Comparison of ENCODE assay signal across 21 cellular contexts in genomic region chrX:107396235-107396634, GRCh38. TPM values are rescaled to one million over a fixed set of nuclear protein-coding genes. Genes with fewer than 3 reads are reported as not detected.
A peak's percentile ranks its signal among the peaks of the same experiment; 100 is the strongest.
DNase-seq lines count a peak whose midpoint lies in the region; ATAC-seq, FAIRE-seq and TF ChIP-seq lines count a peak whose summit lies in the region.
"Had no signal": no experiment of that assay in that cellular context is flagged by ENCODE, and none has a peak within 500 bp of the region (broad histone marks: within the 10 kb centered on the region; RNA-seq: fewer than 3 reads in every experiment).

No MANE protein-coding gene starts in this region.

- H3K4me3 ChIP-seq in liver (ENCODE audit: low read depth in 1 of 3, low read length in 3 of 3) (no peak overlapping the region), HepG2 (replicated peaks in 1 of 3; ENCODE audit: insufficient read depth in 1 of 3, low read depth in 2 of 3, low read length in 3 of 3) (no peak overlapping the region), HCT116 (replicated peaks in 1 of 2; ENCODE audit: low read depth in 1 of 2, low read length in 2 of 2) (no peak overlapping the region)
- H3K4me3 ChIP-seq: BLaER1, HAP-1 had no signal

- H2AFZ ChIP-seq in HepG2 (ENCODE audit: low read length) (no peak overlapping the region), HCT116 (ENCODE audit: low read depth, low read length, poor library complexity, severe bottlenecking) (no peak overlapping the region)

- no peaks in the 10 kb centered on the region for H3K27me3 Mint-ChIP-seq in type B pancreatic cell
- H3K27me3 Mint-ChIP-seq: CD4-positive, CD25-positive, alpha-beta regulatory T cell had no signal

- no peaks in the 10 kb centered on the region for H3K36me3 Mint-ChIP-seq in type B pancreatic cell
- H3K36me3 Mint-ChIP-seq: CD4-positive, CD25-positive, alpha-beta regulatory T cell; CD8-positive, alpha-beta T cell had no signal

- H3K27ac ChIP-seq in liver (ENCODE audit: low read depth in 1 of 2, low read length in 2 of 2), result no peak overlapping the region
- H3K27ac ChIP-seq in HepG2 (ENCODE audit: extremely low read length, insufficient read depth, low read length), result no peak overlapping the region
- no peak overlapping the region for H3K27ac ChIP-seq in HCT116 (ENCODE audit: low read depth, low read length)
- H3K27ac ChIP-seq: BLaER1, C4-2B had no signal

- no peaks in the 10 kb centered on the region for H3K27me3 ChIP-seq in liver (ENCODE audit: control insufficient read depth in 4 of 4, insufficient read depth in 4 of 4, low read length in 3 of 4)
- no peaks in the 10 kb centered on the region for H3K27me3 ChIP-seq in HepG2 (ENCODE audit: control insufficient read depth in 1 of 2, insufficient read depth in 2 of 2, low read length in 2 of 2)
- no peaks in the 10 kb centered on the region for H3K27me3 ChIP-seq in HCT116 (ENCODE audit: insufficient read depth, low read length)

- intact Hi-C loops in HepG2 (cut with micrococcal nuclease; ENCODE audit: unreplicated experiment) (no loop called here), HCT116 (cut with micrococcal nuclease) (no loop called here)

- H3K36me3 ChIP-seq in liver (ENCODE audit: control insufficient read depth in 4 of 4, insufficient read depth in 3 of 4, low read depth in 1 of 4, low read length in 3 of 4), result no peaks in the 10 kb centered on the region
- no peaks in the 10 kb centered on the region for H3K36me3 ChIP-seq in HepG2 (replicated peaks in 1 of 2; ENCODE audit: control insufficient read depth in 1 of 2, insufficient read depth in 2 of 2, low read length in 2 of 2)
- no peaks in the 10 kb centered on the region for H3K36me3 ChIP-seq in HCT116 (ENCODE audit: control insufficient read depth in 1 of 2, insufficient read depth in 2 of 2, low read length in 2 of 2)
- H3K36me3 ChIP-seq: BLaER1, HAP-1 had no signal

- RAD21 ChIA-PET in HCT116 (lab: Charles Lee; ENCODE audit: low non-redundant PET in 1 of 2, low total read pairs in 2 of 2, uncharacterized antibody in 2 of 2, unreplicated experiment in 2 of 2), result no interaction called here

- 34% methylated on average over 1 of the region's 1 CpG for WGBS in liver
- WGBS in HepG2 (ENCODE audit: low lambda C conversion rate), result 0% methylated on average over 1 of the region's 1 CpG

- DNase-seq in HepG2 (ENCODE audit: low spot score) (no peak), HCT116 (ENCODE audit: low read depth, low spot score) (no peak), RKO (ENCODE audit: low spot score) (peak; percentile 0), type B pancreatic cell (ENCODE audit: extremely low spot score, unreplicated experiment) (no peak), NCI-H187 treated with DMSO at 0.1 percent for 48 hours (lab: John Stamatoyannopoulos, UW) (no peak), RPMI8226 (no peak), hypothalamus (lab: John Stamatoyannopoulos, UW) (no peak)
- DNase-seq: 8988T; Caco-2; CD4-positive, CD25-positive, alpha-beta regulatory T cell; CD8-positive, alpha-beta T cell; DMS153; DND-41; GOT3 had no signal

- H3K4me1 Mint-ChIP-seq in type B pancreatic cell (ENCODE audit: unreplicated experiment), result no peaks in the 10 kb centered on the region
- H3K4me1 Mint-ChIP-seq: CD4-positive, CD25-positive, alpha-beta regulatory T cell had no signal

- H3K27ac Mint-ChIP-seq in type B pancreatic cell, result peak overlapping the region; percentile 93
- H3K27ac Mint-ChIP-seq: B cell; CD4-positive, CD25-positive, alpha-beta regulatory T cell; CD8-positive, alpha-beta T cell had no signal

- TF ChIP-seq EP300 in HepG2 (IDR thresholded peaks at IDR 0.05; ENCODE audit: low read depth in 2 of 2, low read length in 2 of 2), result no peak
- TF ChIP-seq EP300 in HepG2 (CRISPR knock-in tag; IDR thresholded peaks at IDR 0.05; ENCODE audit: borderline replicate concordance), result no peak

- H4K20me1 ChIP-seq in HepG2 (ENCODE audit: insufficient read depth, low read length) (no peaks in the 10 kb centered on the region), HCT116 (ENCODE audit: insufficient read depth) (no peaks in the 10 kb centered on the region)
- H4K20me1 ChIP-seq: BLaER1 had no signal

- H3K9me3 ChIP-seq in liver (ENCODE audit: control insufficient read depth in 4 of 4, low read length in 3 of 4) (peaks cover 0 to 3% (median 0%) of the 10 kb centered on the region in 4 donors), HepG2 (ENCODE audit: low read length) (no peaks in the 10 kb centered on the region), HCT116 (ENCODE audit: control insufficient read depth in 1 of 2, insufficient read depth in 1 of 2, low read depth in 1 of 2, low read length in 2 of 2) (no peaks in the 10 kb centered on the region)
- H3K9me3 ChIP-seq: Caco-2, HAP-1 had no signal

- POLR2A ChIA-PET in HepG2 (lab: Yijun Ruan, JAX) (no interaction called here), HCT116 (lab: Charles Lee) (no interaction called here)

- H3K79me2 ChIP-seq in HepG2 (ENCODE audit: insufficient read depth, low read length), result no peaks in the 10 kb centered on the region
- no peaks in the 10 kb centered on the region for H3K79me2 ChIP-seq in HCT116 (ENCODE audit: insufficient read depth, low read length)

- no peak for TF ChIP-seq POLR2A in HepG2 (IDR thresholded peaks at IDR 0.05; ENCODE audit: insufficient read depth in 1 of 2, low read depth in 2 of 2, low read length in 2 of 2)
- TF ChIP-seq POLR2A in HCT116 (IDR thresholded peaks at IDR 0.05; ENCODE audit: borderline replicate concordance, extremely low read depth, insufficient read depth, insufficient read length), result no peak

- CTCF ChIA-PET in HepG2 (lab: Yijun Ruan, JAX; ENCODE audit: low intra/inter-chr PET ratio, low total read pairs), result no interaction called here
- CTCF ChIA-PET in HCT116 (lab: Charles Lee), result no interaction called here

- H3K4me2 ChIP-seq in HepG2 (ENCODE audit: low read depth, low read length), result no peak overlapping the region
- no peak overlapping the region for H3K4me2 ChIP-seq in HCT116 (ENCODE audit: low read length)
- H3K4me2 ChIP-seq: BLaER1 had no signal

- no peak for TF ChIP-seq CTCF in liver (IDR thresholded peaks at IDR 0.05; ENCODE audit: low read depth, low read length, missing input control)
- TF ChIP-seq CTCF in HepG2 (CRISPR knock-in tag; IDR thresholded peaks at IDR 0.05), result no peak
- no peak for TF ChIP-seq CTCF in HCT116 (IDR thresholded peaks at IDR 0.05 in 2 of 3, conservative IDR thresholded peaks at IDR 0.05 in 1 of 3; ENCODE audit: borderline replicate concordance in 1 of 3, insufficient read depth in 1 of 3, low read depth in 2 of 3, low read length in 2 of 3)
- no peak for TF ChIP-seq CTCF in type B pancreatic cell (conservative IDR thresholded peaks at IDR 0.05)

- ATAC-seq in HepG2 (no peak), HCT116 (no peak)
- ATAC-seq: CD8-positive, alpha-beta T cell had no signal

- H3K9me2 ChIP-seq in HCT116 (ENCODE audit: insufficient read depth), result no peaks in the 10 kb centered on the region

- FAIRE-seq in HepG2 (lab: Jason Lieb, UNC), result no peak
- FAIRE-seq: G401.6, H54 had no signal

- H3K9ac ChIP-seq in liver (ENCODE audit: low read depth in 1 of 2, low read length in 2 of 2), result no peak overlapping the region
- no peak overlapping the region for H3K9ac ChIP-seq in HepG2 (ENCODE audit: insufficient read depth, low read depth, low read length)
- H3K9ac ChIP-seq in HCT116 (ENCODE audit: low read length), result no peak overlapping the region
- H3K9ac ChIP-seq: BLaER1 had no signal

- in situ Hi-C loops in HepG2 (cut with HindIII; ENCODE audit: extremely low pct_ligation_motif_present, low pct_unique_long_range_greater_than_20kb), result no loop called here

- H3K4me1 ChIP-seq in liver (ENCODE audit: control insufficient read depth in 4 of 4, insufficient read depth in 4 of 4, low read length in 3 of 4), result no peaks in the 10 kb centered on the region
- no peaks in the 10 kb centered on the region for H3K4me1 ChIP-seq in HepG2 (ENCODE audit: insufficient read depth, low read length)
- H3K4me1 ChIP-seq in HCT116 (ENCODE audit: control insufficient read depth in 1 of 2, insufficient read depth in 2 of 2, low read length in 2 of 2), result no peaks in the 10 kb centered on the region
- H3K4me1 ChIP-seq: BLaER1, Caco-2, HAP-1 had no signal

- BruUV-seq in HepG2 (replicated peaks; lab: Mats Ljungman, UMichigan) (no TSS peak), HCT116 (replicated peaks; lab: Mats Ljungman, UMichigan) (no TSS peak)

- TF ChIP-seq RAD21 in liver (IDR thresholded peaks at IDR 0.05), result no peak
- TF ChIP-seq RAD21 in HepG2 (CRISPR knock-in tag; IDR thresholded peaks at IDR 0.05), result no peak
- TF ChIP-seq RAD21 in HCT116 (IDR thresholded peaks at IDR 0.05; ENCODE audit: low read depth), result no peak

- peaks cover 11% of the 10 kb centered on the region for H3K9me3 Mint-ChIP-seq in type B pancreatic cell
- H3K9me3 Mint-ChIP-seq: CD8-positive, alpha-beta T cell had no signal

- no peak overlapping the region for H3K4me3 Mint-ChIP-seq in type B pancreatic cell
- H3K4me3 Mint-ChIP-seq: B cell; CD4-positive, CD25-positive, alpha-beta regulatory T cell; CD8-positive, alpha-beta T cell had no signal

RNA-seq across cellular contexts. Expression of gene FRMPD3, which starts 53.2 kb away (rescaled TPM):
- total RNA-seq in liver (under 1 TPM in 1 of 2 donors, not detected in 1; under 0.01 TPM), HepG2 (2016; rRNA removed; fragmentation: Illumina TruSeq; extraction: Trizol) (not detected in 2 replicates), HCT116 (2021; ENCODE audit: unreplicated experiment) (0.42 TPM), type B pancreatic cell (ENCODE audit: low replicate concordance) (1.9 and 2.6 TPM in 2 replicates)
- polyA plus RNA-seq in liver (under 1 TPM in 1 of 2 donors, not detected in 1; 0.01 TPM), HepG2 (2011; rRNA removed) (not detected in 2 replicates)
- total RNA-seq in HepG2 (2016; cell fraction: cytosol; rRNA removed; fragmentation: Illumina TruSeq; extraction: Trizol; ENCODE audit: low read depth), result not detected in 2 replicates
- not detected in 2 replicates for total RNA-seq in HepG2 (2016; cell fraction: insoluble cytoplasmic fraction; rRNA removed; fragmentation: Illumina TruSeq; extraction: Trizol)
- not detected in 2 replicates for total RNA-seq in HepG2 (2016; cell fraction: membrane; rRNA removed; fragmentation: Illumina TruSeq; extraction: Trizol)
- not detected in 2 replicates for total RNA-seq in HepG2 (2016; cell fraction: nucleus; rRNA removed; fragmentation: Illumina TruSeq; extraction: Trizol)
- polyA plus RNA-seq in HepG2 (2011; cell fraction: cytosol; rRNA removed), result not detected in 2 replicates
- polyA plus RNA-seq in HepG2 (2011; cell fraction: nucleus; rRNA removed), result not detected in 2 replicates
- polyA plus RNA-seq in HepG2 (2012), result not detected in 2 replicates
- polyA plus RNA-seq in HepG2 (2016; cell fraction: cytosol; fragmentation: Illumina TruSeq; extraction: Trizol; ENCODE audit: low read depth), result not detected in 2 replicates
- not detected in 2 replicates for polyA plus RNA-seq in HepG2 (2016; cell fraction: insoluble cytoplasmic fraction; fragmentation: Illumina TruSeq; extraction: Trizol; ENCODE audit: low read depth)
- not detected in 2 replicates for polyA plus RNA-seq in HepG2 (2016; cell fraction: membrane; fragmentation: Illumina TruSeq; extraction: Trizol; ENCODE audit: low read depth)
- not detected in 2 replicates for polyA plus RNA-seq in HepG2 (2016; cell fraction: nucleus; fragmentation: Illumina TruSeq; extraction: Trizol; ENCODE audit: insufficient read depth, low read depth)
- polyA minus RNA-seq in HepG2 (2011; rRNA and poly(A)+ RNA removed; ENCODE audit: low replicate concordance), result not detected in 2 replicates
- not detected in 2 replicates for polyA minus RNA-seq in HepG2 (2011; cell fraction: cytosol; rRNA and poly(A)+ RNA removed)
- not detected in 2 replicates for polyA minus RNA-seq in HepG2 (2011; cell fraction: nucleus; rRNA and poly(A)+ RNA removed)
- polyA plus RNA-seq in HCT116 (2012), result 0.34 and 0.37 TPM in 2 replicates
- total RNA-seq: CD4-positive, CD25-positive, alpha-beta regulatory T cell had no signal
- polyA plus RNA-seq: CD4-positive, CD25-positive, alpha-beta regulatory T cell had no signal
